In the genomic region with DNA sequence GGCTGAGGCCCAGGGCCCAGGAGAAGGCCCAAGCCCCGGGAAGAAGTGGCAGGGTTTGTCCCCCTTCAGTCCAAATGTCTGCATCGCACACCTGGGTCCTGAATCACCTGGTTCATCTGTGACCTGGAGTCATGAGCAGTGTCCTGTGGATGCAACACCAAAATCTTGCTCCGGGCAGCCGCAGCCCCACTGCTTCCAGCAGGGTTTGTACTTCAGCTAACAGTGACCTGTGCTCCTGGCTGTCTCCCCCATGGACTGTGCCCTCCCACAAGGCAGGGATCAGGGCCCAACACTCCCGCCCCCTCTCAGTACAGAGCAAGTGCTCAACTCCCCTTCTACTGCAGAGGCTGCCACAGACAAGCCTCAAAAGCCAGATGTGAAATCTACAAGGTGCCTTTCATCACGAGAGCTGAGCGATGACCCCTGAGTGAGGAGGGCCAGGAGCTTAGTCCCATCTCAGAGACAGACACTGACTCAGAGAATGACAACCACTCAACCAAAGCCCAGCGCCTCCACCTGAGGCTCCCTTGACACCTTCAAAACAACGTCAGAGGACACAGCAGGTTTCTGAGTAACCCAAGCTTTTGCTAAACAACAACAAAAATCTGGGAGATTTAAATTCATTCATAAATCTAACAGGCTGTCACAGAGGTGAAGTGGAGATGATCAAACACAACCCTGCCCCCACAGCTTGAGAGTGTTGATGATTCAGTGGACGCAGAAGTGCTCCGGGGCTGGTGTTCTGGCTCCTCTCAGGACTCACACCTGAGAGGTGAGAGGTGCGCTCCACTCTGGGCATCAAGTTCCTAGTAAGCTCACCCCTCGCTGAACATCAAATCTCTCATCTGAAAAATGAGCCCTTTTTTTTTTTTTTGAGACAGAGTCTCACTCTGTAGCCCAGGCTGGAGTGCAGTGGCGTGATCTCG, we compare ENCODE assay signal across 18 cellular contexts. TPM values are rescaled to one million over a fixed set of nuclear protein-coding genes. Genes with fewer than 3 reads are reported as not detected.
DNase-seq lines count a peak whose midpoint lies in the region; ATAC-seq and TF ChIP-seq lines count a peak whose summit lies in the region.
"Had no signal": no experiment of that assay in that cellular context is flagged by ENCODE, and none has a peak within 500 bp of the region (broad histone marks: within the 10 kb centered on the region; RNA-seq: fewer than 3 reads in every experiment).

No MANE protein-coding gene starts in this region.

- TF ChIP-seq EP300 in gastroesophageal sphincter (IDR thresholded peaks at IDR 0.05), result no peak

- DNase-seq in COLO668 (lab: John Stamatoyannopoulos, UW; ENCODE audit: unreplicated experiment) (peak; percentile 49), MM.1S (no peak), neural progenitor cell (ENCODE audit: low spot score) (no peak), left cardiac atrium (no peak), DMS 273 (lab: John Stamatoyannopoulos, UW; ENCODE audit: unreplicated experiment) (no peak), ascending aorta (ENCODE audit: low spot score in 2 of 2) (no peak)
- DNase-seq: activated gamma-delta T cell, AML-193, DMS79 treated with DMSO at 0.1 percent for 48 hours, hippocampal formation, left ventricle myocardium inferior had no signal

- H3K4me2 ChIP-seq in MM.1S (ENCODE audit: low read depth, low read length), result peak overlapping the region; percentile 87; the same call in 1 of the 2 replicates
- H3K4me2 ChIP-seq in neural progenitor cell, result no peak overlapping the region

- TF ChIP-seq POLR2A in gastroesophageal sphincter (IDR thresholded peaks at IDR 0.05), result no peak

- ATAC-seq in left cardiac atrium (no peak), gastroesophageal sphincter (no peak)
- ATAC-seq: HCT116, sciatic nerve had no signal

- H3K9me3 Mint-ChIP-seq in neural progenitor cell, result no peaks in the 10 kb centered on the region

- no peaks in the 10 kb centered on the region for H3K36me3 ChIP-seq in MM.1S (replicated peaks; ENCODE audit: insufficient read depth, low read length)
- H3K36me3 ChIP-seq in neural progenitor cell, result no peaks in the 10 kb centered on the region
- H3K36me3 ChIP-seq in gastroesophageal sphincter, result peaks cover 0 to 37% of the 10 kb centered on the region in 2 donors
- H3K36me3 ChIP-seq in ascending aorta, result peaks cover 0 to 7% of the 10 kb centered on the region in 2 donors
- H3K36me3 ChIP-seq: left ventricle myocardium inferior had no signal

- H3K4me3 ChIP-seq in MM.1S (ENCODE audit: low read length) (no peak overlapping the region), neural progenitor cell (no peak overlapping the region), gastroesophageal sphincter (no peak overlapping the region), ascending aorta (no peak overlapping the region)
- H3K4me3 ChIP-seq: left ventricle myocardium inferior, tibial nerve had no signal

- H3K9me2 ChIP-seq in MM.1S (replicated peaks; ENCODE audit: insufficient read depth, low read length), result no peaks in the 10 kb centered on the region

- H3K36me3 Mint-ChIP-seq in neural progenitor cell, result no peaks in the 10 kb centered on the region

- intact Hi-C loops in left cardiac atrium (cut with DNase I), result loop anchor here in 1 of 2 donors (5.0 kb wide), 1 partner anchor 70 kb away; no protein-coding TSS in a partner anchor
- intact Hi-C loops in ascending aorta (cut with DNase I), result no loop called here

- H2AFZ ChIP-seq in MM.1S (ENCODE audit: low read length), result no peak overlapping the region
- H2AFZ ChIP-seq in neural progenitor cell (replicated peaks), result no peak overlapping the region

- peak overlapping the region; percentile 42 for H3K27ac Mint-ChIP-seq in neural progenitor cell

- H3K27ac ChIP-seq in MM.1S (ENCODE audit: low read length) (peak overlapping the region; percentile 93; the same call in 1 of the 2 replicates), cingulate gyrus (ENCODE audit: low read depth, low read length) (peak overlapping the region; percentile 69), neural progenitor cell (no peak overlapping the region), gastroesophageal sphincter (no peak overlapping the region), ascending aorta (no peak overlapping the region)
- H3K27ac ChIP-seq: left ventricle myocardium inferior had no signal

- H3K9ac ChIP-seq in MM.1S (ENCODE audit: low read length), result peak overlapping the region; percentile 69; the same call in 1 of the 2 replicates
- no peak overlapping the region for H3K9ac ChIP-seq in neural progenitor cell

- H3K4me1 ChIP-seq in MM.1S (ENCODE audit: low read length), result peaks cover 62% of the 10 kb centered on the region
- peaks cover 22% of the 10 kb centered on the region for H3K4me1 ChIP-seq in neural progenitor cell
- H3K4me1 ChIP-seq in gastroesophageal sphincter, result peaks cover 0 to 53% (median 14%) of the 10 kb centered on the region in 3 donors
- H3K4me1 ChIP-seq in ascending aorta, result peaks cover 8 to 15% of the 10 kb centered on the region in 2 donors

- peaks cover 26% of the 10 kb centered on the region for H3K27me3 Mint-ChIP-seq in neural progenitor cell (ENCODE audit: insufficient read depth, low read depth)

- H3K27me3 ChIP-seq in MM.1S (replicated peaks; ENCODE audit: insufficient read depth, low read length) (no peaks in the 10 kb centered on the region), neural progenitor cell (peaks cover 22% of the 10 kb centered on the region), gastroesophageal sphincter (no peaks in the 10 kb centered on the region), ascending aorta (no peaks in the 10 kb centered on the region)
- H3K27me3 ChIP-seq: tibial nerve had no signal

- H3K9me3 ChIP-seq in MM.1S (replicated peaks; ENCODE audit: insufficient read depth, low read length) (no peaks in the 10 kb centered on the region), neural progenitor cell (ENCODE audit: low read depth) (no peaks in the 10 kb centered on the region), gastroesophageal sphincter (no peaks in the 10 kb centered on the region), ascending aorta (no peaks in the 10 kb centered on the region)
- H3K9me3 ChIP-seq: left ventricle myocardium inferior, tibial nerve had no signal

- H4K20me1 ChIP-seq in MM.1S (ENCODE audit: insufficient read depth, low read length) (no peaks in the 10 kb centered on the region), neural progenitor cell (ENCODE audit: low read depth) (peaks cover 59% of the 10 kb centered on the region)

- H3K79me2 ChIP-seq in MM.1S (ENCODE audit: low read length) (peaks cover 73% of the 10 kb centered on the region), neural progenitor cell (ENCODE audit: low read depth) (no peaks in the 10 kb centered on the region)

- H3K4me3 Mint-ChIP-seq in neural progenitor cell, result no peak overlapping the region

- peaks cover 31% of the 10 kb centered on the region for H3K4me1 Mint-ChIP-seq in neural progenitor cell

- no peak for TF ChIP-seq CTCF in MM.1S (IDR thresholded peaks at IDR 0.05; ENCODE audit: low read length)
- TF ChIP-seq CTCF in neural progenitor cell (IDR thresholded peaks at IDR 0.05), result no peak
- no peak for TF ChIP-seq CTCF in gastroesophageal sphincter (IDR thresholded peaks at IDR 0.05)
- TF ChIP-seq CTCF in ascending aorta (IDR thresholded peaks at IDR 0.05), result no peak

- 85 to 95% methylated on average over 4 to 8 of the region's 15 CpGs for WGBS in gastroesophageal sphincter (ENCODE audit: low coverage in 1 of 2), 2 donors

- H3F3A ChIP-seq in MM.1S (ENCODE audit: insufficient read depth, low read length) (peaks cover 30% of the 10 kb centered on the region), neural progenitor cell (ENCODE audit: low read depth) (peaks cover 17% of the 10 kb centered on the region)

RNA-seq across cellular contexts. Expression of gene KIAA0930, which starts 3.4 kb away (rescaled TPM):
- total RNA-seq in neural progenitor cell (ENCODE audit: low replicate concordance) (15.0 and 36.7 TPM in 2 replicates), left cardiac atrium (10 to 100 TPM; 25.8 to 38.5 TPM), gastroesophageal sphincter (10 to 100 TPM; 26.1 to 54.2 (median 37.3) TPM), ascending aorta (60.0 TPM)

RNA-seq across cellular contexts. Expression of gene UPK3A, which starts 47.4 kb away (rescaled TPM):
- total RNA-seq in neural progenitor cell (ENCODE audit: low replicate concordance) (0.50 TPM in 1 of 2 replicates, not detected in the other), left cardiac atrium (under 1 TPM in 1 of 2 donors, not detected in 1; 0.29 TPM), gastroesophageal sphincter (not detected), ascending aorta (not detected)
- total RNA-seq: dermis microvascular lymphatic vessel endothelial cell, left ventricle myocardium inferior, RPMI7951, sciatic nerve, tibial nerve had no signal

Comparison
In these comparisons a context has a peak if more than half of its experiments do, and no peak if none do; other contexts are left out.
1. H3K27ac ChIP-seq: peak in MM.1S (single experiment) and cingulate gyrus (single experiment); none in neural progenitor cell (single experiment), gastroesophageal sphincter (0 of 4) and ascending aorta (0 of 2).